15 cellular contexts compared by ENCODE assay signal in the genomic region with DNA sequence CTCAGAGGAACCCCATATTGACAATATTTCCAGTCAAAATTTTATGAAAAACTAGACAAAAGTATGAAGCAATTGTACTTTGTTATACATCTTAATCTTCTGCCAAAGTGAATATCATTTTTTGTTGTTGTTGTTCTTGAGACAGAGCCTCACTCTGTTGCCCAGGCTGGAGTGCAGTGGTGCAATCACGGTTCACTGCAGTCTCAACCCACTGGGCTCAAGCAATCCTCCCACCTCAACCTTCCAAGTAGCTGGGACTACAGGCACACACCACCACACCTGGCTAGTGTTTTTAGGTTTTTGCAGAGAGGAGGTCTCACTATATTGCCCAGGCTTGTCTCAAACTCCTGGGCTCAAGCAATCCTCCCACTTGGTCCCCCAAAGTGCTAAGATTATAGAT. TPM values are rescaled to one million over a fixed set of nuclear protein-coding genes. Genes with fewer than 3 reads are reported as not detected.
"Had no signal": no experiment of that assay in that cellular context is flagged by ENCODE, and none has a peak within 500 bp of the region (broad histone marks: within the 10 kb centered on the region; RNA-seq: fewer than 3 reads in every experiment).

No MANE protein-coding gene starts in this region.

RNA-seq across cellular contexts. Expression of a gene that starts 17.3 kb away (rescaled TPM):
- total RNA-seq: activated B cell treated with CpG ODN at 0.5 μM for 24 hours; activated CD4-positive, alpha-beta memory T cell treated with anti-CD3 and anti-CD28 coated beads for 36 hours; activated CD4-positive, alpha-beta memory T cell treated with anti-CD3 and anti-CD28 coated beads, Interleukin-2, amount 10 ng/mL, durations not matched to agents 7 days and 5 days; activated CD4-positive, alpha-beta T cell treated with anti-CD3 and anti-CD28 coated beads for 36 hours; activated CD4-positive, alpha-beta T cell treated with anti-CD3 and anti-CD28 coated beads, Interleukin-2, amount 10 ng/mL, durations not matched to agents 24 days and 14 days; activated CD4-positive, alpha-beta T cell treated with anti-CD3 and anti-CD28 coated beads, Interleukin-2, amount 10 ng/mL, durations not matched to agents 7 days and 5 days; activated CD8-positive, alpha-beta memory T cell treated with anti-CD3 and anti-CD28 coated beads for 36 hours; activated CD8-positive, alpha-beta memory T cell treated with anti-CD3 and anti-CD28 coated beads, Interleukin-2, amount 10 ng/mL, durations not matched to agents 7 days and 5 days; activated CD8-positive, alpha-beta T cell treated with anti-CD3 and anti-CD28 coated beads for 36 hours; activated CD8-positive, alpha-beta T cell treated with anti-CD3 and anti-CD28 coated beads, Interleukin-2, amount 10 ng/mL, durations not matched to agents 7 days and 5 days; T-cell; T-helper 1 cell treated with Interleukin-12 subunit alpha and Interleukin-12 subunit beta and Interleukin-4 antibody, amounts not matched to agents 30 ng/mL and 1 ng/mL, for 36 hours; T-helper 17 cell; T-helper 2 cell treated with Interferon-gamma antibody and Interleukin-4, amounts not matched to agents 100 ng/mL and 5 ng/mL, for 36 hours; WTC11 had no signal

RNA-seq across cellular contexts. Expression of a gene that starts 39.6 kb away (rescaled TPM):
- total RNA-seq: activated B cell treated with CpG ODN at 0.5 μM for 24 hours; activated CD4-positive, alpha-beta T cell treated with anti-CD3 and anti-CD28 coated beads, Interleukin-2, amount 10 ng/mL, durations not matched to agents 24 days and 14 days; WTC11 had no signal

RNA-seq across cellular contexts. Expression of a gene that starts 52.4 kb away (rescaled TPM):
- total RNA-seq: activated B cell treated with CpG ODN at 0.5 μM for 24 hours; activated CD4-positive, alpha-beta memory T cell treated with anti-CD3 and anti-CD28 coated beads for 36 hours; activated CD4-positive, alpha-beta memory T cell treated with anti-CD3 and anti-CD28 coated beads, Interleukin-2, amount 10 ng/mL, durations not matched to agents 7 days and 5 days; activated CD4-positive, alpha-beta T cell treated with anti-CD3 and anti-CD28 coated beads for 36 hours; activated CD4-positive, alpha-beta T cell treated with anti-CD3 and anti-CD28 coated beads, Interleukin-2, amount 10 ng/mL, durations not matched to agents 24 days and 14 days; activated CD4-positive, alpha-beta T cell treated with anti-CD3 and anti-CD28 coated beads, Interleukin-2, amount 10 ng/mL, durations not matched to agents 7 days and 5 days; activated CD8-positive, alpha-beta memory T cell treated with anti-CD3 and anti-CD28 coated beads for 36 hours; activated CD8-positive, alpha-beta memory T cell treated with anti-CD3 and anti-CD28 coated beads, Interleukin-2, amount 10 ng/mL, durations not matched to agents 7 days and 5 days; activated CD8-positive, alpha-beta T cell treated with anti-CD3 and anti-CD28 coated beads for 36 hours; activated CD8-positive, alpha-beta T cell treated with anti-CD3 and anti-CD28 coated beads, Interleukin-2, amount 10 ng/mL, durations not matched to agents 7 days and 5 days; T-cell; T-helper 1 cell treated with Interleukin-12 subunit alpha and Interleukin-12 subunit beta and Interleukin-4 antibody, amounts not matched to agents 30 ng/mL and 1 ng/mL, for 36 hours; T-helper 17 cell; T-helper 2 cell treated with Interferon-gamma antibody and Interleukin-4, amounts not matched to agents 100 ng/mL and 5 ng/mL, for 36 hours had no signal
